In genomic region chr9:130129425-130130061, GRCh38 we compare ENCODE assay signal across 8 cellular contexts. TPM values are rescaled to one million over a fixed set of nuclear protein-coding genes. Genes with fewer than 3 reads are reported as not detected.
DNase-seq lines count a peak whose midpoint lies in the region; ATAC-seq, FAIRE-seq and TF ChIP-seq lines count a peak whose summit lies in the region.

No MANE protein-coding gene starts in this region.

- WGBS in trophoblast cell (ENCODE audit: extremely low coverage, insufficient coverage, insufficient read length) = no CpG with 5 or more reads among the region's 22 CpGs

- no peaks in the 10 kb centered on the region for H3K9me3 ChIP-seq in DOHH2 (ENCODE audit: control insufficient read depth, insufficient read depth, low read length)
- H3K9me3 ChIP-seq in trophoblast cell (ENCODE audit: insufficient read depth, low read depth, low read length) = no peaks in the 10 kb centered on the region

- H3K27me3 Mint-ChIP-seq in T-cell = no peaks in the 10 kb centered on the region

- H3K9me3 Mint-ChIP-seq in T-cell = no peaks in the 10 kb centered on the region

- H3K4me2 ChIP-seq in DOHH2 (ENCODE audit: low read length) = peak overlapping the region; percentile 72
- H3K4me2 ChIP-seq in trophoblast cell (ENCODE audit: low read length) = no peak overlapping the region

- peak overlapping the region; percentile 37 for H3K18ac ChIP-seq in trophoblast cell (ENCODE audit: low read length)

- H3K9me2 ChIP-seq in DOHH2 (replicated peaks; ENCODE audit: control insufficient read depth, low read length) = no peaks in the 10 kb centered on the region

- ATAC-seq in T-cell (replicated peaks in 1 of 4) = no peak
- ATAC-seq in GM18868 (IDR thresholded peaks at IDR 0.05; ENCODE audit: unreplicated experiment) = no peak

- H2AK5ac ChIP-seq in trophoblast cell (ENCODE audit: low read length) = peak overlapping the region; percentile 9

- peak overlapping the region; percentile 2 to 88 (median 78) for H3K4me3 Mint-ChIP-seq in T-cell

- peak overlapping the region; percentile 73 for H3K14ac ChIP-seq in trophoblast cell (ENCODE audit: low read length)

- H3K4me1 ChIP-seq in DOHH2 (ENCODE audit: control insufficient read depth, low read length) (peaks cover 56% of the 10 kb centered on the region), trophoblast cell (ENCODE audit: control insufficient read depth in 1 of 2, insufficient read depth in 2 of 2, low read length in 2 of 2) (peaks cover 8 to 9% of the 10 kb centered on the region in 2 experiments)

- peak overlapping the region; percentile 92 to 98 for H3K27ac Mint-ChIP-seq in T-cell

- H3K23ac ChIP-seq in trophoblast cell (ENCODE audit: low read length) = no peak overlapping the region

- no peak overlapping the region for H2BK5ac ChIP-seq in trophoblast cell (ENCODE audit: low read depth, low read length, poor library complexity)

- CTCF ChIA-PET in T-cell (lab: Charles Lee) = interaction anchor here in 1 of 2 donors (2.8 kb wide), 1 partner anchor 22 kb away, joined by 13 read pairs; no protein-coding TSS in a partner anchor

- H3F3A ChIP-seq in DOHH2 (ENCODE audit: control insufficient read depth, insufficient read depth) = peaks cover 22% of the 10 kb centered on the region

- H2BK12ac ChIP-seq in trophoblast cell (ENCODE audit: low read length) = peak overlapping the region; percentile 8

- H4K12ac ChIP-seq in trophoblast cell (ENCODE audit: low read depth, low read length) = no peak overlapping the region

- H3K4me3 ChIP-seq in DOHH2 (ENCODE audit: low read length) (peak overlapping the region; percentile 57), choroid plexus epithelial cell (ENCODE audit: low read depth, low read length) (no peak overlapping the region), trophoblast cell (ENCODE audit: low read depth, low read length) (no peak overlapping the region)

- peak overlapping the region; percentile 66 for H4K91ac ChIP-seq in trophoblast cell (ENCODE audit: low read depth, low read length)

- no peak for FAIRE-seq in RCC 7860 (lab: Jason Lieb, UNC)

- H3K79me1 ChIP-seq in trophoblast cell (ENCODE audit: low read length) = peaks cover 5% of the 10 kb centered on the region

- H2BK120ac ChIP-seq in trophoblast cell (ENCODE audit: insufficient read depth, low read length, poor library complexity) = peak overlapping the region; percentile 60

- DNase-seq in T-cell (peak in 7 of 34 experiments; percentile 6 to 28 (median 16)), choroid plexus epithelial cell (ENCODE audit: low read depth) (peak; percentile 84), trophoblast cell (peak in 1 of 2 donors; percentile 24), SK-N-DZ (ENCODE audit: low spot score) (no peak), NOMO-1 treated with dmso at 0.1 percent for 144 hours (lab: John Stamatoyannopoulos, UW; ENCODE audit: unreplicated experiment) (no peak), RCC 7860 (ENCODE audit: low spot score) (no peak)

- peaks cover 20% of the 10 kb centered on the region for H3K36me3 Mint-ChIP-seq in T-cell

- H3K4me1 Mint-ChIP-seq in T-cell = peaks cover 56 to 62% (median 59%) of the 10 kb centered on the region in 3 donors

- H3K27ac ChIP-seq in DOHH2 (ENCODE audit: low read depth, low read length) = peak overlapping the region; percentile 91
- peak overlapping the region; percentile 74 for H3K27ac ChIP-seq in trophoblast cell (ENCODE audit: low read depth, low read length)

- H3K9ac ChIP-seq in trophoblast cell (ENCODE audit: low read length) = no peak overlapping the region

- H3K36me3 ChIP-seq in DOHH2 (ENCODE audit: control insufficient read depth, low read length) (peaks cover 22% of the 10 kb centered on the region), trophoblast cell (ENCODE audit: control insufficient read depth in 1 of 2, insufficient read depth in 2 of 2, low read length in 2 of 2) (peaks cover 17 to 24% of the 10 kb centered on the region in 2 experiments)

- no peak overlapping the region for H4K8ac ChIP-seq in trophoblast cell (ENCODE audit: low read depth, low read length)

- no peaks in the 10 kb centered on the region for H3K27me3 ChIP-seq in DOHH2 (ENCODE audit: control insufficient read depth, low read length)
- no peaks in the 10 kb centered on the region for H3K27me3 ChIP-seq in trophoblast cell (ENCODE audit: insufficient read depth, low read length)

- no peak overlapping the region for H2AFZ ChIP-seq in trophoblast cell (ENCODE audit: insufficient read depth, low read length, poor library complexity)

- TF ChIP-seq CTCF in DOHH2 (IDR thresholded peaks at IDR 0.05; ENCODE audit: low read depth, low read length, poor library complexity, severe bottlenecking) = no peak
- no peak for TF ChIP-seq CTCF in choroid plexus epithelial cell (conservative IDR thresholded peaks at IDR 0.05; ENCODE audit: low read depth, low read length)

- no peak overlapping the region for H3K4ac ChIP-seq in trophoblast cell (ENCODE audit: low read depth, low read length)

- no peaks in the 10 kb centered on the region for H3K79me2 ChIP-seq in DOHH2 (ENCODE audit: control insufficient read depth, low read length)
- H3K79me2 ChIP-seq in trophoblast cell (ENCODE audit: control insufficient read depth, insufficient read depth, low read length, poor library complexity) = no peaks in the 10 kb centered on the region

- POLR2A ChIA-PET in T-cell (lab: Charles Lee) = interaction anchor here in 1 of 2 donors (0.6 kb wide), 1 partner anchor 16 kb away, joined by 6 read pairs; no protein-coding TSS in a partner anchor

- H4K20me1 ChIP-seq in DOHH2 (ENCODE audit: control insufficient read depth, insufficient read depth, low read depth, low read length) = no peaks in the 10 kb centered on the region

RNA-seq across cellular contexts. Expression of gene NCS1, which starts 42.7 kb away (rescaled TPM):
- under 1 TPM in 4 of 5 donors, not detected in 1; 0.20 to 0.82 (median 0.46) TPM for total RNA-seq in T-cell
- polyA plus RNA-seq in trophoblast cell (2013) = 24.9 and 25.0 TPM in 2 replicates
- 76.0 and 86.7 TPM in 2 replicates for polyA plus RNA-seq in SK-N-DZ (2014; cell fraction: cytosol; rRNA removed)
- 48.3 and 54.0 TPM in 2 replicates for polyA plus RNA-seq in SK-N-DZ (2014; cell fraction: nucleus; rRNA removed)
